ENCODE assay signal across 8 cellular contexts in the genomic region with DNA sequence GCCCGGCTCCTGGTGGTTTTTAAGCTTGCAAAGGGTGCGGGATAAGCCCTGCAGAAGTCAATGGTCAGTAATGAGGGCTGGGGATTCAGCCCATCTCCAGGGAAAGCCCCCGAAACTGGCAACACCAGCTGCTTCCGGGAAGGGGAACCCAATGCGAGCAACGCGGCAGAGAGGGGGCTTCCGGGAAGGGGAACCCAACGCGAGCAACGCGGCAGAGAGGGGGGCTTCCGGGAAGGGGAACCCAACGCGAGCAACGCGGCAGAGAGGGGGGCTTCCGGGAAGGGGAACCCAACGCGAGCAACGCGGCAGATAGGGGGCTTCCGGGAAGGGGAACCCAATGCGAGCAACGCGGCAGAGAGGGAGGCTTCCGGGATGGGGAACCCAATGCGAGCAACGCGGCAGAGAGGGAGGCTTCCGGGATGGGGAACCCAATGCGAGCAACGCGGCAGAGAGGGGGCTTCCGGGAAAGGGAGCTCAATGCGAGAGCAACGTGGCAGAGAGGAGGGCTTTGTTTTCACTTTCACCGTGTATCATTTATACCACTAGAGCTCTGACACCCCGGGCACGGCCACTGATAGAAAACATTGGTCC.
A peak's percentile ranks its signal among the peaks of the same experiment; 100 is the strongest.
DNase-seq lines count a peak whose midpoint lies in the region; ATAC-seq, FAIRE-seq and TF ChIP-seq lines count a peak whose summit lies in the region.
"Not testable (repeated sequence)": the region's sequence is repeated elsewhere in the genome, so short reads cannot be mapped to it uniquely, and the experiment has no call there.

No MANE protein-coding gene starts in this region.

- CTCF ChIA-PET in CD4-positive, alpha-beta T cell (lab: Charles Lee) = interaction anchor here (0.7 to 4.5 kb wide), 4 partner anchors 11 to 1527 kb away, joined by 3 to 59 read pairs (median 16); a partner anchor contains a TSS
- CTCF ChIA-PET in activated CD4-positive, alpha-beta T cell treated with anti-CD3 and anti-CD28 coated beads, Interleukin-2, amount 10 ng/mL, durations not matched to agents 7 days and 5 days (lab: Charles Lee) = interaction anchor here (1.8 to 3.9 kb wide), 3 partner anchors 9 to 145 kb away, joined by 5 to 22 read pairs (median 18); a partner anchor contains a TSS
- CTCF ChIA-PET in GM12878 (lab: Yijun Ruan, JAX) = interaction anchor here (0.7 to 21.7 kb wide), 13 partner anchors 8 to 228 kb away, joined by 3 to 318 read pairs (median 3); a partner anchor contains a TSS

- not testable (repeated sequence) for H3K36me3 ChIP-seq in OCI-LY3 (replicated peaks; ENCODE audit: low read depth, low read length); GM12878 (ENCODE audit: control insufficient read depth in 2 of 2, insufficient read depth in 2 of 2, low read length in 1 of 2)

- H4K20me1 ChIP-seq in OCI-LY3 (ENCODE audit: insufficient read depth, low read length); GM12878 (ENCODE audit: control insufficient read depth, insufficient read depth): not testable (repeated sequence)

- peak overlapping the region; percentile 96 for H3K4me2 ChIP-seq in OCI-LY3 (ENCODE audit: low read length)
- peak overlapping the region; percentile 95; the same call in 1 of the 2 replicates for H3K4me2 ChIP-seq in GM12878 (ENCODE audit: control insufficient read depth, insufficient read depth)

- H3K9me3 ChIP-seq in CD4-positive, alpha-beta T cell (ENCODE audit: control insufficient read depth, low read length); OCI-LY3 (ENCODE audit: insufficient read depth, low read length); GM12878 (replicated peaks; ENCODE audit: control insufficient read depth, insufficient read depth, low read length): not testable (repeated sequence)

- RAD21 ChIA-PET in GM12878 (lab: Charles Lee; ENCODE audit: unreplicated experiment) = interaction anchor here (0.6 to 5.7 kb wide), 8 partner anchors 11 to 451 kb away, joined by 3 to 74 read pairs (median 5); a partner anchor contains a TSS

- H3K4me1 ChIP-seq in OCI-LY3 (ENCODE audit: low read length) = peaks cover 64% of the 10 kb centered on the region
- peaks cover 75% of the 10 kb centered on the region for H3K4me1 ChIP-seq in GM12878 (ENCODE audit: control insufficient read depth, insufficient read depth, low read length)

- H3K4me3 ChIP-seq in OCI-LY3 (ENCODE audit: low read length) = peak overlapping the region; percentile 63
- H3K4me3 ChIP-seq in GM12878 = peak overlapping the region; percentile 57

- H2AFZ ChIP-seq in OCI-LY3 (ENCODE audit: low read depth, low read length) = peak overlapping the region; percentile 57; the same call in 1 of the 2 replicates
- H2AFZ ChIP-seq in GM12878 (ENCODE audit: control insufficient read depth, low read depth, low read length) = peak overlapping the region; percentile 54

- not testable (repeated sequence) for H3K4me3 Mint-ChIP-seq in CD4-positive, alpha-beta T cell
- peak overlapping the region; percentile 49 for H3K4me3 Mint-ChIP-seq in activated CD4-positive, alpha-beta T cell treated with anti-CD3 and anti-CD28 coated beads, Interleukin-2, amount 10 ng/mL, durations not matched to agents 7 days and 5 days
- peak overlapping the region; percentile 87 for H3K4me3 Mint-ChIP-seq in activated T-helper 17 cell treated with anti-CD3 and anti-CD28 coated beads, Interleukin-2, amount 50 U/mL, for 72 hours
- peak overlapping the region; percentile 18 to 88 (median 78) for H3K4me3 Mint-ChIP-seq in naive thymus-derived CD8-positive, alpha-beta T cell
- H3K4me3 Mint-ChIP-seq in stimulated activated naive CD8-positive, alpha-beta T cell treated with anti-CD3 and anti-CD28 coated beads, Interleukin-15, Interleukin-2, amounts not matched to agents 100 ng/mL and 50 ng/mL, for 24 hours = peak overlapping the region; percentile 75

- not testable (repeated sequence) for H3K27me3 ChIP-seq in CD4-positive, alpha-beta T cell (ENCODE audit: control insufficient read depth, insufficient read depth, low read length); OCI-LY3 (ENCODE audit: low read depth, low read length); GM12878 (replicated peaks in 1 of 2; ENCODE audit: control insufficient read depth in 2 of 2, insufficient read depth in 2 of 2, low read length in 1 of 2)

- WGBS in GM12878 (ENCODE audit: insufficient coverage, insufficient replicate concordance, low lambda C conversion rate, missing lambda C conversion rate) = under 1% methylated on average over 35 of the region's 40 CpGs

- peak in 5 of 10 experiments; percentile 23 to 42 (median 29) for DNase-seq in CD4-positive, alpha-beta T cell
- DNase-seq in GM18507 (ENCODE audit: extremely low spot score, insufficient read length, low read depth); activated CD4-positive, alpha-beta T cell treated with anti-CD3 and anti-CD28 coated beads, Interleukin-2, amount 10 ng/mL, durations not matched to agents 7 days and 5 days; GM12878 (ENCODE audit: low read depth, low spot score): not testable (repeated sequence)
- peak in 9 of 10 donors; percentile 45 to 85 (median 69) for DNase-seq in naive thymus-derived CD8-positive, alpha-beta T cell

- H3K79me2 ChIP-seq in OCI-LY3 (ENCODE audit: low read length) = not testable (repeated sequence)
- peaks cover 18% of the 10 kb centered on the region for H3K79me2 ChIP-seq in GM12878 (ENCODE audit: control insufficient read depth, insufficient read depth, low read length)

- ATAC-seq in CD4-positive, alpha-beta T cell (ENCODE audit: poor library complexity); activated T-helper 17 cell treated with anti-CD3 and anti-CD28 coated beads, Interleukin-2, amount 50 U/mL, for 72 hours (replicated peaks); naive thymus-derived CD8-positive, alpha-beta T cell: not testable (repeated sequence)
- ATAC-seq in GM12878 = peak; percentile 18

- peak; percentile 42; the same call in 1 of the 2 replicates for TF ChIP-seq POLR2A in GM12878 (IDR thresholded peaks at IDR 0.05; ENCODE audit: low read depth, low read length)

- intact Hi-C loops in CD4-positive, alpha-beta T cell (cut with DNase I, micrococcal nuclease) = not testable (repeated sequence)
- intact Hi-C loops in GM12878 (cut with micrococcal nuclease; ENCODE audit: unreplicated experiment) = loop anchor here (5.0 to 10.0 kb wide), 4 partner anchors 295 to 535 kb away; a partner anchor contains a TSS

- peaks cover 57% of the 10 kb centered on the region for H3K4me1 Mint-ChIP-seq in CD4-positive, alpha-beta T cell (ENCODE audit: low read depth)
- H3K4me1 Mint-ChIP-seq in activated CD4-positive, alpha-beta T cell treated with anti-CD3 and anti-CD28 coated beads, Interleukin-2, amount 10 ng/mL, durations not matched to agents 7 days and 5 days = peaks cover 66% of the 10 kb centered on the region
- peaks cover 46% of the 10 kb centered on the region for H3K4me1 Mint-ChIP-seq in activated T-helper 17 cell treated with anti-CD3 and anti-CD28 coated beads, Interleukin-2, amount 50 U/mL, for 72 hours
- H3K4me1 Mint-ChIP-seq in naive thymus-derived CD8-positive, alpha-beta T cell = peaks cover 23 to 85% (median 60%) of the 10 kb centered on the region in 4 donors
- peaks cover 78% of the 10 kb centered on the region for H3K4me1 Mint-ChIP-seq in stimulated activated naive CD8-positive, alpha-beta T cell treated with anti-CD3 and anti-CD28 coated beads, Interleukin-15, Interleukin-2, amounts not matched to agents 100 ng/mL and 50 ng/mL, for 24 hours (ENCODE audit: low read depth)

- not testable (repeated sequence) for H3K27ac ChIP-seq in CD4-positive, alpha-beta T cell (ENCODE audit: low read depth, low read length); OCI-LY3 (ENCODE audit: low read length)
- peak overlapping the region; percentile 92 for H3K27ac ChIP-seq in GM12878 (ENCODE audit: control insufficient read depth, insufficient read depth)

- FAIRE-seq in GM18507 (lab: Jason Lieb, UNC) (peak; percentile 87), GM12878 (lab: Jason Lieb, UNC) (peak; percentile 59)

- not testable (repeated sequence) for TF ChIP-seq RAD21 in GM12878 (IDR thresholded peaks at IDR 0.05; ENCODE audit: insufficient read depth, low read depth, low read length)

- not testable (repeated sequence) for H3K9me3 Mint-ChIP-seq in CD4-positive, alpha-beta T cell; activated CD4-positive, alpha-beta T cell treated with anti-CD3 and anti-CD28 coated beads, Interleukin-2, amount 10 ng/mL, durations not matched to agents 7 days and 5 days; activated T-helper 17 cell treated with anti-CD3 and anti-CD28 coated beads, Interleukin-2, amount 50 U/mL, for 72 hours; naive thymus-derived CD8-positive, alpha-beta T cell; stimulated activated naive CD8-positive, alpha-beta T cell treated with anti-CD3 and anti-CD28 coated beads, Interleukin-15, Interleukin-2, amounts not matched to agents 100 ng/mL and 50 ng/mL, for 24 hours

- TF ChIP-seq CTCF in CD4-positive, alpha-beta T cell (IDR thresholded peaks at IDR 0.05); OCI-LY3 (IDR thresholded peaks at IDR 0.05; ENCODE audit: low read depth, low read length); GM12878 (IDR thresholded peaks at IDR 0.05 in 2 of 3, conservative IDR thresholded peaks at IDR 0.05 in 1 of 3; ENCODE audit: control insufficient read depth in 2 of 3, extremely low read depth in 1 of 3, insufficient read depth in 1 of 3, low read depth in 3 of 3, low read length in 3 of 3): not testable (repeated sequence)

- SMC1A ChIA-PET in GM12878 (lab: Charles Lee; ENCODE audit: uncharacterized antibody, unreplicated experiment) = interaction anchor here (1.1 to 5.1 kb wide), 7 partner anchors 8 to 228 kb away, joined by 3 to 49 read pairs (median 5); a partner anchor contains a TSS

- not testable (repeated sequence) for H3K27me3 Mint-ChIP-seq in CD4-positive, alpha-beta T cell; activated CD4-positive, alpha-beta T cell treated with anti-CD3 and anti-CD28 coated beads, Interleukin-2, amount 10 ng/mL, durations not matched to agents 7 days and 5 days; activated T-helper 17 cell treated with anti-CD3 and anti-CD28 coated beads, Interleukin-2, amount 50 U/mL, for 72 hours; naive thymus-derived CD8-positive, alpha-beta T cell; stimulated activated naive CD8-positive, alpha-beta T cell treated with anti-CD3 and anti-CD28 coated beads, Interleukin-15, Interleukin-2, amounts not matched to agents 100 ng/mL and 50 ng/mL, for 24 hours

- POLR2A ChIA-PET in CD4-positive, alpha-beta T cell (lab: Charles Lee) = interaction anchor here (0.6 to 11.7 kb wide), 9 partner anchors 9 to 1781 kb away, joined by 3 to 272 read pairs (median 3); a partner anchor contains a TSS
- POLR2A ChIA-PET in activated CD4-positive, alpha-beta T cell treated with anti-CD3 and anti-CD28 coated beads, Interleukin-2, amount 10 ng/mL, durations not matched to agents 7 days and 5 days (lab: Charles Lee) = not testable (repeated sequence)
- POLR2A ChIA-PET in GM12878 (lab: Charles Lee) = interaction anchor here (0.6 to 5.3 kb wide), 16 partner anchors 8 to 451 kb away, joined by 3 to 38 read pairs (median 4); a partner anchor contains a TSS
- POLR2A ChIA-PET in naive thymus-derived CD8-positive, alpha-beta T cell (lab: Charles Lee) = interaction anchor here (0.7 to 14.1 kb wide), 9 partner anchors 9 to 717 kb away, joined by 3 to 346 read pairs (median 6); a partner anchor contains a TSS

- BruUV-seq in GM12878 (replicated peaks; lab: Mats Ljungman, UMichigan) = not testable (repeated sequence)

- in situ Hi-C loops in GM12878 (cut with MboI) = not testable (repeated sequence)

- H3K9ac ChIP-seq in OCI-LY3 (ENCODE audit: low read length) (peak overlapping the region; percentile 65), GM12878 (ENCODE audit: control insufficient read depth, insufficient read depth, low read length) (peak overlapping the region; percentile 66)

- TF ChIP-seq EP300 in GM12878 (IDR thresholded peaks at IDR 0.05; ENCODE audit: borderline replicate concordance in 1 of 2, control insufficient read depth in 1 of 2, low read depth in 2 of 2, low read length in 2 of 2) = not testable (repeated sequence)

- peak overlapping the region; percentile 92 for H3K27ac Mint-ChIP-seq in CD4-positive, alpha-beta T cell
- peak overlapping the region; percentile 97 for H3K27ac Mint-ChIP-seq in activated CD4-positive, alpha-beta T cell treated with anti-CD3 and anti-CD28 coated beads, Interleukin-2, amount 10 ng/mL, durations not matched to agents 7 days and 5 days
- peak overlapping the region; percentile 95 for H3K27ac Mint-ChIP-seq in activated T-helper 17 cell treated with anti-CD3 and anti-CD28 coated beads, Interleukin-2, amount 50 U/mL, for 72 hours
- peak overlapping the region; percentile 74 to 98 (median 96) for H3K27ac Mint-ChIP-seq in naive thymus-derived CD8-positive, alpha-beta T cell
- peak overlapping the region; percentile 78 for H3K27ac Mint-ChIP-seq in stimulated activated naive CD8-positive, alpha-beta T cell treated with anti-CD3 and anti-CD28 coated beads, Interleukin-15, Interleukin-2, amounts not matched to agents 100 ng/mL and 50 ng/mL, for 24 hours

- H3K36me3 Mint-ChIP-seq in CD4-positive, alpha-beta T cell (ENCODE audit: low read depth); activated CD4-positive, alpha-beta T cell treated with anti-CD3 and anti-CD28 coated beads, Interleukin-2, amount 10 ng/mL, durations not matched to agents 7 days and 5 days (ENCODE audit: low read depth); activated T-helper 17 cell treated with anti-CD3 and anti-CD28 coated beads, Interleukin-2, amount 50 U/mL, for 72 hours (ENCODE audit: low read depth); naive thymus-derived CD8-positive, alpha-beta T cell; stimulated activated naive CD8-positive, alpha-beta T cell treated with anti-CD3 and anti-CD28 coated beads, Interleukin-15, Interleukin-2, amounts not matched to agents 100 ng/mL and 50 ng/mL, for 24 hours (ENCODE audit: low read depth): not testable (repeated sequence)
